Comparison of ENCODE assay signal across 10 cellular contexts in the genomic region with DNA sequence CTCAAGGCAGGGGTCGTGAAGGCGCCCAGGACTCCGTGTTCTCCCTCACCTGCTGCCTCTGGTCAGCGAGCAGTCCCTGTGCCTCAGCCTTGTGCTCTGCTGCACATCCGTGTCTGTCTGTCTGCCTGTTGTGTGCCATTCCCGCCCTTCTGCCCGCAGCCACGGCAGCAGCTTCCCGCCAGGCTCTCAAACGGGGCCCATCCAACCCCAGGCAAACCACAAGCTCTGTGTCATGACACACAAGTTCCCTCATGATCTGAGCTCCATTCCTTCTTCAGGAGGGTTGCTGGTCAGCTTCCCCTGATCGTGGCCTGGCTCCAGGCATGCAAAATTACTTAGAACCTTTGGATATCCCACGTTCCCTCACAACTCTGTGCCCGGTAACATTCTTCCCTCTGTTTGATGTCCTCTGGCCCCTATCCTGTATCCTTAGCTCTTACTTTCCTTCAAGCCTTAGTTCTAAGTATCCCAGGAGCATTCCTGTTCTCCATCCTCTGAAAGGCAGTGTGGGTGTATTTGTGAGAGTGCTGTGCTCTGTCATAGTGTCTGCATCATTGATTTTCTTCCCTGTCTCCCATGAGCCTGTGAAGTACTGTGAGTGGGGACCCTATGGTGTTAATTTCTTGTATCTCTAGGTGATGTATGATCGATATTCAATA. TPM values are rescaled to one million over a fixed set of nuclear protein-coding genes. Genes with fewer than 3 reads are reported as not detected.
A peak's percentile ranks its signal among the peaks of the same experiment; 100 is the strongest.
DNase-seq lines count a peak whose midpoint lies in the region; ATAC-seq and TF ChIP-seq lines count a peak whose summit lies in the region.
"Had no signal": no experiment of that assay in that cellular context is flagged by ENCODE, and none has a peak within 500 bp of the region (broad histone marks: within the 10 kb centered on the region; RNA-seq: fewer than 3 reads in every experiment).

No MANE protein-coding gene starts in this region.

- no peaks in the 10 kb centered on the region for H3K27me3 ChIP-seq in GM06990 (replicated peaks; ENCODE audit: control insufficient read depth, insufficient read depth, low read length)

- intact Hi-C loops in posterior vena cava (cut with DNase I) = no loop called here

- H3K36me3 ChIP-seq in GM06990 (ENCODE audit: control insufficient read depth, insufficient read depth, low read length) = peaks cover 3% of the 10 kb centered on the region; the same call in 1 of the 2 replicates

- DNase-seq in GM06990 (ENCODE audit: extremely low read depth, insufficient read length) = peak; percentile 51
- peak in 4 of 5 experiments; percentile 48 to 82 (median 52) for DNase-seq in T-helper 2 cell
- peak; percentile 60 for DNase-seq in central memory CD4-positive, alpha-beta T cell
- DNase-seq in posterior vena cava (ENCODE audit: low spot score) = peak; percentile 83
- no peak for DNase-seq in GM19238 (ENCODE audit: insufficient read length, low spot score)
- no peak for DNase-seq in HT-29 (ENCODE audit: low spot score)
- no peak for DNase-seq in cortex of kidney (lab: John Stamatoyannopoulos, UW)
- DNase-seq: DND-41, NCI-H526 treated with DMSO at 0.1 percent for 48 hours had no signal

- no peak for ATAC-seq in HG03175 (IDR thresholded peaks at IDR 0.05; ENCODE audit: unreplicated experiment)

- peak overlapping the region; percentile 60 for H3K4me3 ChIP-seq in GM06990 (replicated peaks; ENCODE audit: low read depth, low read length)

- TF ChIP-seq CTCF in GM06990 (IDR thresholded peaks at IDR 0.05; ENCODE audit: insufficient read depth, low read length, poor library complexity, severe bottlenecking) = no peak

RNA-seq across cellular contexts. Expression of gene GPR183, which starts 3.2 kb away (rescaled TPM):
- total RNA-seq in posterior vena cava = 10 to 100 TPM; 12.1 to 14.7 TPM
- not detected in 2 replicates for total RNA-seq in HT-29 (2014; rRNA removed; shearing (Covaris generic))

RNA-seq across cellular contexts. Expression of gene GPR18, which starts 45.8 kb away (rescaled TPM):
- not detected for total RNA-seq in posterior vena cava
- not detected in 2 replicates for total RNA-seq in HT-29 (2014; rRNA removed; shearing (Covaris generic))

Comparison
In these comparisons a context has a peak if more than half of its experiments do, and no peak if none do; other contexts are left out.
1. DNase-seq: peak in GM06990 (single experiment), T-helper 2 cell (4 of 5), central memory CD4-positive, alpha-beta T cell (single experiment) and posterior vena cava (single experiment); none in GM19238 (single experiment), HT-29 (single experiment) and cortex of kidney (single experiment).
2. RNA of gene GPR183, which starts 3.2 kb away (total RNA-seq): 12.1 to 14.7 TPM in posterior vena cava; not detected in HT-29; every median in the first group is over 10 times any median in the second.